18 cellular contexts compared by ENCODE assay signal in genomic region chr15:58293622-58294550, GRCh38.
DNase-seq lines count a peak whose midpoint lies in the region; ATAC-seq and TF ChIP-seq lines count a peak whose summit lies in the region.
"Had no signal": no experiment of that assay in that cellular context is flagged by ENCODE, and none has a peak within 500 bp of the region (broad histone marks: within the 10 kb centered on the region; RNA-seq: fewer than 3 reads in every experiment).

No MANE protein-coding gene starts in this region.

- peaks cover 2% of the 10 kb centered on the region for H3K36me3 Mint-ChIP-seq in activated CD4-positive, alpha-beta memory T cell treated with anti-CD3 and anti-CD28 coated beads for 36 hours
- H3K36me3 Mint-ChIP-seq: stimulated activated memory B cell treated with anti-CD40 and anti-IgM and Interleukin-4, amounts not matched to agents 10 μg/mL and 1 μg/mL and 100 μg/mL, for 72 hours had no signal

- CTCF ChIA-PET in HEK293 (lab: Yijun Ruan, JAX): interaction anchor here (0.7 kb wide), 1 partner anchor 1308 kb away, joined by 3 read pairs; no protein-coding TSS in a partner anchor
- CTCF ChIA-PET in activated CD4-positive, alpha-beta memory T cell treated with anti-CD3 and anti-CD28 coated beads for 36 hours (lab: Charles Lee): no interaction called here

- DNase-seq in NCI-H187 treated with DMSO at 0.1 percent for 48 hours (lab: John Stamatoyannopoulos, UW): peak; percentile 80
- peak; percentile 72 for DNase-seq in NCI-H774 (lab: John Stamatoyannopoulos, UW)
- DNase-seq in left colon: peak; percentile 42
- DNase-seq in activated CD4-positive, alpha-beta memory T cell treated with anti-CD3 and anti-CD28 coated beads for 36 hours: no peak
- DNase-seq in stimulated activated CD4-positive, alpha-beta T cell treated with anti-CD3 and anti-CD28 coated beads, Interleukin-15, amount 100 ng/mL, for 24 hours: no peak
- DNase-seq: adrenal gland; caudate nucleus; esophagus squamous epithelium; KBM-7; NCI-H1048; stimulated activated CD4-positive, alpha-beta T cell treated with anti-CD3 and anti-CD28 coated beads, Interleukin-12 subunit alpha, Interleukin-12 subunit beta, amount 100 ng/mL, for 4 hours had no signal

- no peaks in the 10 kb centered on the region for H3K4me1 ChIP-seq in HEK293 (ENCODE audit: control insufficient read depth, insufficient read depth, low read length)
- H3K4me1 ChIP-seq: adrenal gland, tibial nerve had no signal

- no peak for TF ChIP-seq CTCF in HEK293 (tag by site-specific recombination; IDR thresholded peaks at IDR 0.05)

- H3K27ac Mint-ChIP-seq in activated CD4-positive, alpha-beta memory T cell treated with anti-CD3 and anti-CD28 coated beads for 36 hours: no peak overlapping the region
- H3K27ac Mint-ChIP-seq: GM23338; memory B cell; stimulated activated memory B cell treated with anti-CD40 and anti-IgM and Interleukin-4, amounts not matched to agents 10 μg/mL and 1 μg/mL and 100 μg/mL, for 72 hours had no signal

- H3K36me3 ChIP-seq in HEK293 (ENCODE audit: control insufficient read depth in 2 of 2, insufficient read depth in 1 of 2, low read length in 2 of 2): no peaks in the 10 kb centered on the region
- H3K36me3 ChIP-seq: adrenal gland, esophagus squamous epithelium, tibial nerve had no signal

- no peaks in the 10 kb centered on the region for H3K9me3 ChIP-seq in HEK293 (ENCODE audit: control insufficient read depth, insufficient read depth, low read depth, low read length)

- no peak overlapping the region for H3K27ac ChIP-seq in HEK293 (ENCODE audit: extremely low read depth, low read depth, low read length)
- H3K27ac ChIP-seq: adrenal gland, esophagus squamous epithelium, tibial nerve had no signal

- peaks cover 8% of the 10 kb centered on the region for H3K27me3 Mint-ChIP-seq in activated CD4-positive, alpha-beta memory T cell treated with anti-CD3 and anti-CD28 coated beads for 36 hours

- POLR2A ChIA-PET in HEK293 (lab: Yijun Ruan, JAX): interaction anchor here (0.5 kb wide), 1 partner anchor 813 kb away, joined by 4 read pairs; no protein-coding TSS in a partner anchor
- POLR2A ChIA-PET in activated CD4-positive, alpha-beta memory T cell treated with anti-CD3 and anti-CD28 coated beads for 36 hours (lab: Charles Lee): no interaction called here

- H3K4me3 Mint-ChIP-seq in activated CD4-positive, alpha-beta memory T cell treated with anti-CD3 and anti-CD28 coated beads for 36 hours: no peak overlapping the region
- H3K4me3 Mint-ChIP-seq: GM23338; memory B cell; stimulated activated memory B cell treated with anti-CD40 and anti-IgM and Interleukin-4, amounts not matched to agents 10 μg/mL and 1 μg/mL and 100 μg/mL, for 72 hours had no signal

- intact Hi-C loops in left colon (cut with DNase I, micrococcal nuclease): no loop called here
- intact Hi-C loops in activated CD4-positive, alpha-beta memory T cell treated with anti-CD3 and anti-CD28 coated beads for 36 hours (cut with micrococcal nuclease): no loop called here

- no peak overlapping the region for H3K4me3 ChIP-seq in HEK293 (ENCODE audit: low read depth, low read length)
- H3K4me3 ChIP-seq: adrenal gland, esophagus squamous epithelium, GM23338, tibial nerve had no signal

- peaks cover 5% of the 10 kb centered on the region for H3K9me3 Mint-ChIP-seq in activated CD4-positive, alpha-beta memory T cell treated with anti-CD3 and anti-CD28 coated beads for 36 hours

- ATAC-seq in left colon: peak; percentile 84
- no peak for ATAC-seq in GM21737 (IDR thresholded peaks at IDR 0.05; ENCODE audit: unreplicated experiment)
- ATAC-seq in HG02973 (IDR thresholded peaks at IDR 0.05; ENCODE audit: unreplicated experiment): no peak
- ATAC-seq: GM23338; stimulated activated memory B cell treated with anti-CD40 and anti-IgM and Interleukin-4, amounts not matched to agents 10 μg/mL and 1 μg/mL and 100 μg/mL, for 72 hours had no signal

- peaks cover 15% of the 10 kb centered on the region for H3K4me1 Mint-ChIP-seq in activated CD4-positive, alpha-beta memory T cell treated with anti-CD3 and anti-CD28 coated beads for 36 hours (ENCODE audit: low read depth)
- H3K4me1 Mint-ChIP-seq: memory B cell; stimulated activated memory B cell treated with anti-CD40 and anti-IgM and Interleukin-4, amounts not matched to agents 10 μg/mL and 1 μg/mL and 100 μg/mL, for 72 hours had no signal

TF ChIP-seq in HEK293, 187 proteins besides CTCF, POLR2A, EP300 and RAD21:
- TF ChIP-seq PRDM10 (tag by site-specific recombination; IDR thresholded peaks at IDR 0.05) (no peak), ZNF148 (tag by site-specific recombination; IDR thresholded peaks at IDR 0.05; ENCODE audit: borderline replicate concordance) (no peak), ZEB2 (tag by site-specific recombination; IDR thresholded peaks at IDR 0.05) (0 out of 2 replicates have a peak, but pooled peaks have one; percentile 35)

Comparison
In these comparisons a context has a peak if more than half of its experiments do, and no peak if none do; other contexts are left out.
1. DNase-seq: peak in NCI-H187 treated with DMSO at 0.1 percent for 48 hours (single experiment), NCI-H774 (single experiment) and left colon (2 of 2); none in activated CD4-positive, alpha-beta memory T cell treated with anti-CD3 and anti-CD28 coated beads for 36 hours (single experiment) and stimulated activated CD4-positive, alpha-beta T cell treated with anti-CD3 and anti-CD28 coated beads, Interleukin-15, amount 100 ng/mL, for 24 hours (single experiment).